In genomic region chr6:52373294-52373693, GRCh38 we compare ENCODE assay signal across 13 cellular contexts.
"Had no signal": no experiment of that assay in that cellular context is flagged by ENCODE, and none has a peak within 500 bp of the region (broad histone marks: within the 10 kb centered on the region; RNA-seq: fewer than 3 reads in every experiment).

No MANE protein-coding gene starts in this region.

- ATAC-seq: stimulated activated effector memory CD8-positive, alpha-beta T cell treated with anti-CD3 and anti-CD28 coated beads, Interleukin-12 subunit alpha, Interleukin-12 subunit beta, amount 100 ng/mL, for 72 hours had no signal

- H3K27me3 ChIP-seq: cardiac muscle cell, tibial artery, uterus had no signal

- H3K9me3 Mint-ChIP-seq: stimulated activated effector memory CD8-positive, alpha-beta T cell treated with anti-CD3 and anti-CD28 coated beads, Interleukin-12 subunit alpha, Interleukin-12 subunit beta, amount 100 ng/mL, for 72 hours had no signal

- H3K27me3 Mint-ChIP-seq: activated CD4-positive, alpha-beta T cell treated with anti-CD3 and anti-CD28 coated beads, Interleukin-2, amount 10 ng/mL, durations not matched to agents 7 days and 5 days had no signal

- H3K27ac ChIP-seq: cardiac muscle cell, tibial artery, uterus had no signal

- H3K4me3 ChIP-seq: cardiac muscle cell, tibial artery, uterus had no signal

- H3K4me1 ChIP-seq: tibial artery, uterus had no signal

- H3K9me3 ChIP-seq: tibial artery, uterus had no signal

- H3K36me3 ChIP-seq: cardiac muscle cell, tibial artery, uterus had no signal

- H3K27ac Mint-ChIP-seq: activated CD4-positive, alpha-beta T cell treated with anti-CD3 and anti-CD28 coated beads, Interleukin-2, amount 10 ng/mL, durations not matched to agents 7 days and 5 days; stimulated activated effector memory CD8-positive, alpha-beta T cell treated with anti-CD3 and anti-CD28 coated beads, Interleukin-12 subunit alpha, Interleukin-12 subunit beta, amount 100 ng/mL, for 72 hours had no signal

- DNase-seq: activated CD4-positive, alpha-beta T cell treated with anti-CD3 and anti-CD28 coated beads, Interleukin-2, amount 10 ng/mL, durations not matched to agents 7 days and 5 days; activated CD4-positive, CD25-positive, alpha-beta regulatory T cell; cortex of kidney; effector memory CD4-positive, alpha-beta T cell; foreskin fibroblast; glutamatergic neuron; kidney glomerular epithelial cell; mesendoderm; SW 1271; tibial artery; uterus had no signal

- H3K4me3 Mint-ChIP-seq: activated CD4-positive, alpha-beta T cell treated with anti-CD3 and anti-CD28 coated beads, Interleukin-2, amount 10 ng/mL, durations not matched to agents 7 days and 5 days; stimulated activated effector memory CD8-positive, alpha-beta T cell treated with anti-CD3 and anti-CD28 coated beads, Interleukin-12 subunit alpha, Interleukin-12 subunit beta, amount 100 ng/mL, for 72 hours had no signal
